Comparison of ENCODE assay signal across 1 cellular context in the genomic region with DNA sequence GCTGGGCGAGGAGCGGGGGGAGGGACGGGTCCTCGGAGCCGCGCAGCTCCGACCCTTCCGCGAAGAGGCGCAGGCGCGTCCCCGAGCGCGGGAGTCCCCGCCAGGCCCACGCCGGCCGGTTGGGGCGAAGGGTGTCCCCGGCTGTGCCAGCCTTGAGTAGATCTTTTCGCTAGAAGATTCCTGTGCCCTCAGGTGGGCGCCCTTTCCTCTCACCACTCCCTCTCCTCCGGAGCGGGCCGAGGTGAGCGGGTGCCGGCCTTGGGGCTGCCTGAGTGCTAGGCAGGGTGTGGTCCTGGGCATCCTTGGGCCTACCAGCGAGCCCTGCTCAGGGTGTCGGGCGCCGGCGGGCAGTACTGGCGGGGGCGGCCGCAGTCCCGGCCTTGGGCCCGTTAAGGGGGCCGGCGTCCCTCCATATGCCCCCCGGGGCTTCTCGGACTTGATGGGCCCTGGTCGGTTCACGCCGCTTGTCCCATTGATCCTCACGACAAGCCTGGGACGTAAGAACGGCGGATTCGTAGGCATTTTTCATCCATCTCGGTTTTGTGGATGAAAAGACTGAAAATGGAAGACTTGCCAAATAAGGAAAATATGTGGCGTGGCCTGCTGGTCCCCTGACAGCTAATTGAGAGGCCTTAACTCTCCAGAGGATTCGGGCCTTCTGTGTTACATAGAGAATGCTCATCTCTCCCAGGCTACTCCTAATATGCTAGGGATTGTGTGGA.
TF ChIP-seq lines count a peak whose summit lies in the region.

No MANE protein-coding gene starts in this region.

TF ChIP-seq in HepG2, 621 proteins besides CTCF, POLR2A, EP300 and RAD21 (continued from another document and continues in another):
- TF ChIP-seq, protein P1, sequence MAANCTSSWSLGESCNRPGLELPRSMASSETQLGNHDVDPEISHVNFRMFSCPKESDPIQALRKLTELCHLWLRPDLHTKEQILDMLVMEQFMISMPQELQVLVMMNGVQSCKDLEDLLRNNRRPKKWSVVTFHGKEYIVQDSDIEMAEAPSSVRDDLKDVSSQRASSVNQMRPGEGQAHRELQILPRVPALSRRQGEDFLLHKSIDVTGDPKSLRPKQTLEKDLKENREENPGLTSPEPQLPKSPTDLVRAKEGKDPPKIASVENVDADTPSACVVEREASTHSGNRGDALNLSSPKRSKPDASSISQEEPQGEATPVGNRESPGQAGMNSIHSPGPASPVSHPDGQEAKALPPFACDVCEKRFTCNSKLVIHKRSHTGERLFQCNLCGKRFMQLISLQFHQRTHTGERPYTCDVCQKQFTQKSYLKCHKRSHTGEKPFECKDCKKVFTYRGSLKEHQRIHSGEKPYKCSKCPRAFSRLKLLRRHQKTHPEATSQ (CRISPR knock-in tag; IDR thresholded peaks at IDR 0.05; ENCODE audit: borderline replicate concordance), result no peak
- peak; percentile 55; the same call in 1 of the 2 replicates for TF ChIP-seq SRY (CRISPR knock-in tag; IDR thresholded peaks at IDR 0.05)
- TF ChIP-seq DMAP1 (CRISPR knock-in tag; IDR thresholded peaks at IDR 0.05), result no peak; the same call in 1 of the 2 replicates
- TF ChIP-seq SMARCE1 (IDR thresholded peaks at IDR 0.05; ENCODE audit: borderline replicate concordance), result no peak
- TF ChIP-seq, protein P2, sequence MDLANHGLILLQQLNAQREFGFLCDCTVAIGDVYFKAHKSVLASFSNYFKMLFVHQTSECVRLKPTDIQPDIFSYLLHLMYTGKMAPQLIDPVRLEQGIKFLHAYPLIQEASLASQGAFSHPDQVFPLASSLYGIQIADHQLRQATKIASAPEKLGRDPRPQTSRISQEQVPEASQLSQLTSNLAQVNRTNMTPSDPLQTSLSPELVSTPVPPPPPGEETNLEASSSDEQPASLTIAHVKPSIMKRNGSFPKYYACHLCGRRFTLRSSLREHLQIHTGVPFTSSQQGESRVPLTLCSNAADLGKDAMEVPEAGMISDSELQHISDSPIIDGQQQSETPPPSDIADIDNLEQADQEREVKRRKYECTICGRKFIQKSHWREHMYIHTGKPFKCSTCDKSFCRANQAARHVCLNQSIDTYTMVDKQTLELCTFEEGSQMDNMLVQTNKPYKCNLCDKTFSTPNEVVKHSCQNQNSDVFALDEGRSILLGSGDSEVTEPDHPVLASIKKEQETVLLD (CRISPR knock-in tag; IDR thresholded peaks at IDR 0.05; ENCODE audit: low read depth), result 0 out of 2 replicates have a peak, but pooled peaks have one; percentile 14
- no peak for TF ChIP-seq ZMYM2 (CRISPR knock-in tag; IDR thresholded peaks at IDR 0.05)
- TF ChIP-seq, protein P3, sequence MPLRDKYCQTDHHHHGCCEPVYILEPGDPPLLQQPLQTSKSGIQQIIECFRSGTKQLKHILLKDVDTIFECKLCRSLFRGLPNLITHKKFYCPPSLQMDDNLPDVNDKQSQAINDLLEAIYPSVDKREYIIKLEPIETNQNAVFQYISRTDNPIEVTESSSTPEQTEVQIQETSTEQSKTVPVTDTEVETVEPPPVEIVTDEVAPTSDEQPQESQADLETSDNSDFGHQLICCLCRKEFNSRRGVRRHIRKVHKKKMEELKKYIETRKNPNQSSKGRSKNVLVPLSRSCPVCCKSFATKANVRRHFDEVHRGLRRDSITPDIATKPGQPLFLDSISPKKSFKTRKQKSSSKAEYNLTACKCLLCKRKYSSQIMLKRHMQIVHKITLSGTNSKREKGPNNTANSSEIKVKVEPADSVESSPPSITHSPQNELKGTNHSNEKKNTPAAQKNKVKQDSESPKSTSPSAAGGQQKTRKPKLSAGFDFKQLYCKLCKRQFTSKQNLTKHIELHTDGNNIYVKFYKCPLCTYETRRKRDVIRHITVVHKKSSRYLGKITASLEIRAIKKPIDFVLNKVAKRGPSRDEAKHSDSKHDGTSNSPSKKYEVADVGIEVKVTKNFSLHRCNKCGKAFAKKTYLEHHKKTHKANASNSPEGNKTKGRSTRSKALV (CRISPR knock-in tag; IDR thresholded peaks at IDR 0.05), result 0 out of 2 replicates have a peak, but pooled peaks have one; percentile 58
- TF ChIP-seq, protein P4, sequence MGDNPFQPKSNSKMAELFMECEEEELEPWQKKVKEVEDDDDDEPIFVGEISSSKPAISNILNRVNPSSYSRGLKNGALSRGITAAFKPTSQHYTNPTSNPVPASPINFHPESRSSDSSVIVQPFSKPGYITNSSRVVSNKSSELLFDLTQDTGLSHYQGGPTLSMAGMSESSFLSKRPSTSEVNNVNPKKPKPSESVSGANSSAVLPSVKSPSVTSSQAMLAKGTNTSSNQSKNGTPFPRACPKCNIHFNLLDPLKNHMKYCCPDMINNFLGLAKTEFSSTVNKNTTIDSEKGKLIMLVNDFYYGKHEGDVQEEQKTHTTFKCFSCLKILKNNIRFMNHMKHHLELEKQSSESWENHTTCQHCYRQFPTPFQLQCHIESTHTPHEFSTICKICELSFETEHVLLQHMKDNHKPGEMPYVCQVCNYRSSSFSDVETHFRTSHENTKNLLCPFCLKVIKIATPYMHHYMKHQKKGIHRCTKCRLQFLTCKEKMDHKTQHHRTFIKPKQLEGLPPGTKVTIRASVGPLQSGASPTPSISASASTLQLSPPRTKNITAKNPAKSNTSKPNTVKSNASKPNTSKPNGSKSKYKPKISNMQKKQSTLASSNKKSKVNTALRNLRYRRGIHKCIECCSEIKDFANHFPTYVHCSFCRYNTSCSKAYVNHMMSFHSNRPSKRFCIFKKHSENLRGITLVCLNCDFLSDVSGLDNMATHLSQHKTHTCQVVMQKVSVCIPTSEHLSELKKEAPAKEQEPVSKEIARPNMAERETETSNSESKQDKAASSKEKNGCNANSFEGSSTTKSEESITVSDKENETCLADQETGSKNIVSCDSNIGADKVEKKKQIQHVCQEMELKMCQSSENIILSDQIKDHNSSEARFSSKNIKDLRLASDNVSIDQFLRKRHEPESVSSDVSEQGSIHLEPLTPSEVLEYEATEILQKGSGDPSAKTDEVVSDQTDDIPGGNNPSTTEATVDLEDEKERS (CRISPR knock-in tag; IDR thresholded peaks at IDR 0.05), result 0 out of 2 replicates have a peak, but pooled peaks have one; percentile 51
- TF ChIP-seq ZFAT (CRISPR knock-in tag; conservative IDR thresholded peaks at IDR 0.05), result no peak
- TF ChIP-seq KMT2B (CRISPR knock-in tag; IDR thresholded peaks at IDR 0.05), result no peak
- TF ChIP-seq, protein P5, sequence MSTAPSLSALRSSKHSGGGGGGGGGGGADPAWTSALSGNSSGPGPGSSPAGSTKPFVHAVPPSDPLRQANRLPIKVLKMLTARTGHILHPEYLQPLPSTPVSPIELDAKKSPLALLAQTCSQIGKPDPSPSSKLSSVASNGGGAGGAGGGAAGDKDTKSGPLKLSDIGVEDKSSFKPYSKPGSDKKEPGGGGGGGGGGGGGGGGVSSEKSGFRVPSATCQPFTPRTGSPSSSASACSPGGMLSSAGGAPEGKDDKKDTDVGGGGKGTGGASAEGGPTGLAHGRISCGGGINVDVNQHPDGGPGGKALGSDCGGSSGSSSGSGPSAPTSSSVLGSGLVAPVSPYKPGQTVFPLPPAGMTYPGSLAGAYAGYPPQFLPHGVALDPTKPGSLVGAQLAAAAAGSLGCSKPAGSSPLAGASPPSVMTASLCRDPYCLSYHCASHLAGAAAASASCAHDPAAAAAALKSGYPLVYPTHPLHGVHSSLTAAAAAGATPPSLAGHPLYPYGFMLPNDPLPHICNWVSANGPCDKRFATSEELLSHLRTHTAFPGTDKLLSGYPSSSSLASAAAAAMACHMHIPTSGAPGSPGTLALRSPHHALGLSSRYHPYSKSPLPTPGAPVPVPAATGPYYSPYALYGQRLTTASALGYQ (CRISPR knock-in tag; IDR thresholded peaks at IDR 0.05), result no peak
- TF ChIP-seq ZNF563 (CRISPR knock-in tag; IDR thresholded peaks at IDR 0.05), result peak; percentile 50; the same call in 1 of the 2 replicates
- TF ChIP-seq ZNF274 (CRISPR knock-in tag; IDR thresholded peaks at IDR 0.05), result no peak
- 0 out of 2 replicates have a peak, but pooled peaks have one; percentile 9 for TF ChIP-seq ZFP90 (CRISPR knock-in tag; IDR thresholded peaks at IDR 0.05; ENCODE audit: borderline replicate concordance)
- no peak for TF ChIP-seq RXRB (CRISPR knock-in tag; IDR thresholded peaks at IDR 0.05; ENCODE audit: borderline replicate concordance)
- TF ChIP-seq NFE2 (CRISPR knock-in tag; IDR thresholded peaks at IDR 0.05), result no peak
- TF ChIP-seq, protein P6, sequence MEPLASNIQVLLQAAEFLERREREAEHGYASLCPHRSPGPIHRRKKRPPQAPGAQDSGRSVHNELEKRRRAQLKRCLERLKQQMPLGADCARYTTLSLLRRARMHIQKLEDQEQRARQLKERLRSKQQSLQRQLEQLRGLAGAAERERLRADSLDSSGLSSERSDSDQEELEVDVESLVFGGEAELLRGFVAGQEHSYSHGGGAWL (CRISPR knock-in tag; IDR thresholded peaks at IDR 0.05), result no peak; the same call in 1 of the 2 replicates
- no peak for TF ChIP-seq JUNB (CRISPR knock-in tag; IDR thresholded peaks at IDR 0.05; ENCODE audit: borderline replicate concordance)
- TF ChIP-seq SMAD9 (CRISPR knock-in tag; IDR thresholded peaks at IDR 0.05), result 0 out of 2 replicates have a peak, but pooled peaks have one; percentile 67
- TF ChIP-seq, protein P7, sequence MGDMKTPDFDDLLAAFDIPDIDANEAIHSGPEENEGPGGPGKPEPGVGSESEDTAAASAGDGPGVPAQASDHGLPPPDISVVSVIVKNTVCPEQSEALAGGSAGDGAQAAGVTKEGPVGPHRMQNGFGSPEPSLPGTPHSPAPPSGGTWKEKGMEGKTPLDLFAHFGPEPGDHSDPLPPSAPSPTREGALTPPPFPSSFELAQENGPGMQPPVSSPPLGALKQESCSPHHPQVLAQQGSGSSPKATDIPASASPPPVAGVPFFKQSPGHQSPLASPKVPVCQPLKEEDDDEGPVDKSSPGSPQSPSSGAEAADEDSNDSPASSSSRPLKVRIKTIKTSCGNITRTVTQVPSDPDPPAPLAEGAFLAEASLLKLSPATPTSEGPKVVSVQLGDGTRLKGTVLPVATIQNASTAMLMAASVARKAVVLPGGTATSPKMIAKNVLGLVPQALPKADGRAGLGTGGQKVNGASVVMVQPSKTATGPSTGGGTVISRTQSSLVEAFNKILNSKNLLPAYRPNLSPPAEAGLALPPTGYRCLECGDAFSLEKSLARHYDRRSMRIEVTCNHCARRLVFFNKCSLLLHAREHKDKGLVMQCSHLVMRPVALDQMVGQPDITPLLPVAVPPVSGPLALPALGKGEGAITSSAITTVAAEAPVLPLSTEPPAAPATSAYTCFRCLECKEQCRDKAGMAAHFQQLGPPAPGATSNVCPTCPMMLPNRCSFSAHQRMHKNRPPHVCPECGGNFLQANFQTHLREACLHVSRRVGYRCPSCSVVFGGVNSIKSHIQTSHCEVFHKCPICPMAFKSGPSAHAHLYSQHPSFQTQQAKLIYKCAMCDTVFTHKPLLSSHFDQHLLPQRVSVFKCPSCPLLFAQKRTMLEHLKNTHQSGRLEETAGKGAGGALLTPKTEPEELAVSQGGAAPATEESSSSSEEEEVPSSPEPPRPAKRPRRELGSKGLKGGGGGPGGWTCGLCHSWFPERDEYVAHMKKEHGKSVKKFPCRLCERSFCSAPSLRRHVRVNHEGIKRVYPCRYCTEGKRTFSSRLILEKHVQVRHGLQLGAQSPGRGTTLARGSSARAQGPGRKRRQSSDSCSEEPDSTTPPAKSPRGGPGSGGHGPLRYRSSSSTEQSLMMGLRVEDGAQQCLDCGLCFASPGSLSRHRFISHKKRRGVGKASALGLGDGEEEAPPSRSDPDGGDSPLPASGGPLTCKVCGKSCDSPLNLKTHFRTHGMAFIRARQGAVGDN (CRISPR knock-in tag; IDR thresholded peaks at IDR 0.05), result peak; percentile 73
- TF ChIP-seq, protein P8, sequence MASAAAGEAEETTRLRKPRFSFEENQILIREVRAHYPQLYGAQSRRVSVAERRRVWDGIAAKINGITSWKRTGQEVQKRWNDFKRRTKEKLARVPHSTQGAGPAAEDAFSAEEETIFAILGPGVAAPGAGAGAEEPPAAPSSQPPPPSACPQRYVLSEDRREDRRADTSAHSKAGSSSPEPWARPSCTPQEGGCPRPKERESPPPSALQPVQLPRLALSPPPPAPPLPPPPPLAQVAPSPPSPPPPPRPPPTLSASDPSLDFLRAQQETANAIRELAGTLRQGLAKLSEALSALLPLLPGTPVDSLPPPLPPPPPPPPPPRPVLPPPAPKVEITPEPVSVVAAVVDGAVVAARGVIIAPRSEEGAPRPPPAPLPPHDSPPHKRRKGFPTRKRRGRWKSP (CRISPR knock-in tag; IDR thresholded peaks at IDR 0.05), result no peak
- TF ChIP-seq KDM6A (CRISPR knock-in tag; IDR thresholded peaks at IDR 0.05; ENCODE audit: low read depth), result no peak
- TF ChIP-seq THAP11 (CRISPR knock-in tag; IDR thresholded peaks at IDR 0.05), result no peak
- no peak for TF ChIP-seq CENPT (CRISPR knock-in tag; IDR thresholded peaks at IDR 0.05; ENCODE audit: low read depth)
- 0 out of 2 replicates have a peak, but pooled peaks have one; percentile 40 for TF ChIP-seq KLF13 (CRISPR knock-in tag; IDR thresholded peaks at IDR 0.05)
- no peak for TF ChIP-seq ZNF781 (CRISPR knock-in tag; IDR thresholded peaks at IDR 0.05; ENCODE audit: borderline replicate concordance, not compliant biosample characterization)
- TF ChIP-seq ZEB1 (IDR thresholded peaks at IDR 0.05; ENCODE audit: insufficient replicate concordance, low read depth), result no peak
- TF ChIP-seq MEF2D (CRISPR knock-in tag; IDR thresholded peaks at IDR 0.05), result 0 out of 2 replicates have a peak, but pooled peaks have one; percentile 45
- no peak for TF ChIP-seq MIER2 (CRISPR knock-in tag; IDR thresholded peaks at IDR 0.05)
- peak; percentile 18; the same call in 1 of the 2 replicates for TF ChIP-seq STAG1 (CRISPR knock-in tag; IDR thresholded peaks at IDR 0.05)
- TF ChIP-seq, protein P9, sequence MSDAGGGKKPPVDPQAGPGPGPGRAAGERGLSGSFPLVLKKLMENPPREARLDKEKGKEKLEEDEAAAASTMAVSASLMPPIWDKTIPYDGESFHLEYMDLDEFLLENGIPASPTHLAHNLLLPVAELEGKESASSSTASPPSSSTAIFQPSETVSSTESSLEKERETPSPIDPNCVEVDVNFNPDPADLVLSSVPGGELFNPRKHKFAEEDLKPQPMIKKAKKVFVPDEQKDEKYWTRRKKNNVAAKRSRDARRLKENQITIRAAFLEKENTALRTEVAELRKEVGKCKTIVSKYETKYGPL (CRISPR knock-in tag; IDR thresholded peaks at IDR 0.05), result no peak
- TF ChIP-seq, protein P10, sequence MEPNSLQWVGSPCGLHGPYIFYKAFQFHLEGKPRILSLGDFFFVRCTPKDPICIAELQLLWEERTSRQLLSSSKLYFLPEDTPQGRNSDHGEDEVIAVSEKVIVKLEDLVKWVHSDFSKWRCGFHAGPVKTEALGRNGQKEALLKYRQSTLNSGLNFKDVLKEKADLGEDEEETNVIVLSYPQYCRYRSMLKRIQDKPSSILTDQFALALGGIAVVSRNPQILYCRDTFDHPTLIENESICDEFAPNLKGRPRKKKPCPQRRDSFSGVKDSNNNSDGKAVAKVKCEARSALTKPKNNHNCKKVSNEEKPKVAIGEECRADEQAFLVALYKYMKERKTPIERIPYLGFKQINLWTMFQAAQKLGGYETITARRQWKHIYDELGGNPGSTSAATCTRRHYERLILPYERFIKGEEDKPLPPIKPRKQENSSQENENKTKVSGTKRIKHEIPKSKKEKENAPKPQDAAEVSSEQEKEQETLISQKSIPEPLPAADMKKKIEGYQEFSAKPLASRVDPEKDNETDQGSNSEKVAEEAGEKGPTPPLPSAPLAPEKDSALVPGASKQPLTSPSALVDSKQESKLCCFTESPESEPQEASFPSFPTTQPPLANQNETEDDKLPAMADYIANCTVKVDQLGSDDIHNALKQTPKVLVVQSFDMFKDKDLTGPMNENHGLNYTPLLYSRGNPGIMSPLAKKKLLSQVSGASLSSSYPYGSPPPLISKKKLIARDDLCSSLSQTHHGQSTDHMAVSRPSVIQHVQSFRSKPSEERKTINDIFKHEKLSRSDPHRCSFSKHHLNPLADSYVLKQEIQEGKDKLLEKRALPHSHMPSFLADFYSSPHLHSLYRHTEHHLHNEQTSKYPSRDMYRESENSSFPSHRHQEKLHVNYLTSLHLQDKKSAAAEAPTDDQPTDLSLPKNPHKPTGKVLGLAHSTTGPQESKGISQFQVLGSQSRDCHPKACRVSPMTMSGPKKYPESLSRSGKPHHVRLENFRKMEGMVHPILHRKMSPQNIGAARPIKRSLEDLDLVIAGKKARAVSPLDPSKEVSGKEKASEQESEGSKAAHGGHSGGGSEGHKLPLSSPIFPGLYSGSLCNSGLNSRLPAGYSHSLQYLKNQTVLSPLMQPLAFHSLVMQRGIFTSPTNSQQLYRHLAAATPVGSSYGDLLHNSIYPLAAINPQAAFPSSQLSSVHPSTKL (CRISPR knock-in tag; IDR thresholded peaks at IDR 0.05), result no peak
- no peak for TF ChIP-seq ZNF766 (CRISPR knock-in tag; IDR thresholded peaks at IDR 0.05; ENCODE audit: borderline replicate concordance)
